ENCODE assay signal across 8 cellular contexts in the genomic region with DNA sequence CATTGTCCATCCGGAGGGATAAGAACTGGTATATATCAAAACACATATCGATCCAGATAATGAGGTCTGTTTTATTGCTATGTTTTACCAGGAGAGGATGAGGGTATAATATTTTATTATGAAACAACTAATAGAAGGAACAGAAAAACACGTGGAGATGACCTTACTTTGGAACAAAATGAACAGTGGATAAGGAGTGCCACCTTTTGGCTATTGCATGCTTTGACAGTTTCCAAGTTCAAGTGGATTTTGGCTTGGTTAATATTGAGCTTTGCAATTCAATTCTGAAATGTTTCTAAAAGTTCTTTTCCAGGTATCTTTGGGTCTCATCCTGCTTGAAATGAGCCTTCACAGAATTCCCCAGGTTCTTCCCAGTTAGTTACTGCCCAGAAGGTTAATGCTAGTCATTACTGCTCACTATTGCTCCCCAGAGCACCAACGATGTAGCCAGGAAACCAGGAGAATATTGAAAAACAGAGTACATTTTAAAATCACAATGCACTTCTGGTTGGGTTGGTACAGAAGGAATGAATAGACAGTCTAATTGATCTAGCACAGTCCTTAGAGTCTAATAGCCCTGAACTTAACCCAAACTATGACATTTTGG. TPM values are rescaled to one million over a fixed set of nuclear protein-coding genes. Genes with fewer than 3 reads are reported as not detected.
DNase-seq lines count a peak whose midpoint lies in the region; ATAC-seq and TF ChIP-seq lines count a peak whose summit lies in the region.

No MANE protein-coding gene starts in this region.

- no peaks in the 10 kb centered on the region for H3K36me3 Mint-ChIP-seq in type B pancreatic cell

- H3K27ac ChIP-seq in HL-60 (replicated peaks) (no peak overlapping the region), RWPE2 (ENCODE audit: poor library complexity, severe bottlenecking) (no peak overlapping the region), foreskin keratinocyte (no peak overlapping the region)

- H3K4me1 ChIP-seq in RWPE2 (ENCODE audit: insufficient read depth, poor library complexity, severe bottlenecking) = no peaks in the 10 kb centered on the region
- H3K4me1 ChIP-seq in foreskin keratinocyte = no peaks in the 10 kb centered on the region

- H3K9me3 Mint-ChIP-seq in type B pancreatic cell = no peaks in the 10 kb centered on the region

- H3K4me3 ChIP-seq in HL-60 (replicated peaks; ENCODE audit: insufficient read depth, low read length) (no peak overlapping the region), RWPE2 (ENCODE audit: severe bottlenecking) (no peak overlapping the region)

- no peaks in the 10 kb centered on the region for H3K9me3 ChIP-seq in RWPE2 (ENCODE audit: severe bottlenecking)

- peaks cover 4% of the 10 kb centered on the region for H3K27me3 ChIP-seq in HL-60 (ENCODE audit: insufficient read depth, poor library complexity, severe bottlenecking)
- H3K27me3 ChIP-seq in RWPE2 (ENCODE audit: insufficient read depth, poor library complexity, severe bottlenecking) = no peaks in the 10 kb centered on the region
- H3K27me3 ChIP-seq in foreskin keratinocyte = no peaks in the 10 kb centered on the region

- no peaks in the 10 kb centered on the region for H3K36me3 ChIP-seq in RWPE2 (ENCODE audit: low read depth)

- H3K27me3 Mint-ChIP-seq in type B pancreatic cell = no peaks in the 10 kb centered on the region

- TF ChIP-seq CTCF in HL-60 (IDR thresholded peaks at IDR 0.05; ENCODE audit: insufficient read depth, low read length) = peak; percentile 39
- peak; percentile 30 for TF ChIP-seq CTCF in RWPE2 (IDR thresholded peaks at IDR 0.05; ENCODE audit: poor library complexity, severe bottlenecking)
- peak; percentile 63 for TF ChIP-seq CTCF in foreskin keratinocyte (conservative IDR thresholded peaks at IDR 0.05)
- peak; percentile 73 for TF ChIP-seq CTCF in type B pancreatic cell (conservative IDR thresholded peaks at IDR 0.05)

- DNase-seq in A172 (ENCODE audit: low spot score) (peak; percentile 34), HL-60 (ENCODE audit: low read depth in 1 of 2, low spot score in 1 of 2) (no peak), RWPE2 (ENCODE audit: low spot score) (no peak), foreskin keratinocyte (peak in 1 of 2 donors; percentile 22), type B pancreatic cell (ENCODE audit: extremely low spot score, unreplicated experiment) (no peak), cerebellum (ENCODE audit: low spot score) (no peak), mesenteric fat pad (ENCODE audit: low spot score) (no peak)

- peaks cover 40% of the 10 kb centered on the region for H3K4me1 Mint-ChIP-seq in type B pancreatic cell (ENCODE audit: unreplicated experiment)

- H3K4me3 Mint-ChIP-seq in type B pancreatic cell = no peak overlapping the region

- ATAC-seq in GM18861 (IDR thresholded peaks at IDR 0.05; ENCODE audit: unreplicated experiment) = peak; percentile 76
- ATAC-seq in RWPE2 (ENCODE audit: low read depth) = no peak
- ATAC-seq in foreskin keratinocyte = no peak

- no peak overlapping the region for H3K27ac Mint-ChIP-seq in type B pancreatic cell

RNA-seq across cellular contexts. Expression of a gene that starts 45.5 kb away (rescaled TPM):
- 0.03 and 0.05 TPM in 2 replicates for total RNA-seq in A172 (2014; rRNA removed; shearing (Covaris generic))
- total RNA-seq in foreskin keratinocyte (0.07 and 0.14 TPM in 2 replicates), type B pancreatic cell (ENCODE audit: low replicate concordance) (0.19 and 0.80 TPM in 2 replicates), cerebellum (0.18 TPM), mesenteric fat pad (not detected)
- not detected in 2 replicates for polyA plus RNA-seq in foreskin keratinocyte
